ENCODE assay signal across 8 cellular contexts in the genomic region with DNA sequence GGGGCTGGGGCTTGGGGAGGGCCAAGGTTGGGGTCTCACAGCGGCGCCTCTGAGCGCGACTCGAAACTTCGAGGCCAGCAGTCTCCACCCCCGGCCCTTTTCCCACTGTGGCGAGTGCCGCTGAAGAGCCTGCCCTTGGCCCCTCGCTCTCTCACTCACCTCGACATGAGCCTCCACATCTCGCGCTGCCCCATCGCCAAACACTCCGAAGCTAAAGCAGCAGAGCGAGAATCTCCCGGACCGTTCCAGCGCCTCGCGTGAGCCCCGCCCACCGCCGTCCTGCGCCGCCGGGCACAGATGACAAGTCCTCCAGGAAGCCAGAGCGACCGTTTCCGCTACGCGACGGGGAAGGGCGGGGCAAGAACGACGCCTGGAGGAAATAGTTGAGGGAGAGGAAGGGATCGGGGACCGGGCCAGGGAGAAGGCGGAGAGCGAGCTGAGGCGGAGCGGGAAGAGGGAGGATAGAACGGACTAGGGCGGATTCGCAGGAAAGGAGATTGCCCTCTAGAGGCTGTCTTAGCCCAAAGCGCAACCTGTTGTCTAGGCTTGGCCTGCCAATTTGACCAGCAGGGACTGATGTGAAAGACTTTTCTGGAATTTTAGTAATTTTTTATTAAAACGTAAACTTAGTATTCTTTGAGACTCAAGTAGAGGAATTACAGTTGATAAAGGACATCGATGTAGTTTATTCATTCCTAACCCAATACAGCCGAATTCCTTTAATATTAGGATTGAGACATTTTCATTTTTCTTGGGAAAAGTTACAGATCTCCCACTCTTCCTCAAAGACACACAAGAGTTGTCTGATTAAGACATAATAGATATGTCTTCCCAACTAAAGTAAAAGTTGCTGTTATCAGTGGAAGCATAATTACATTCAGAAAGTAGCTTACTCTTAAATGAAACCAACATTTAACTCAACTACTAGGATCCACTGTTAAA. TPM values are rescaled to one million over a fixed set of nuclear protein-coding genes. Genes with fewer than 3 reads are reported as not detected.
DNase-seq lines count a peak whose midpoint lies in the region; ATAC-seq, FAIRE-seq and TF ChIP-seq lines count a peak whose summit lies in the region.

A gene with protein sequence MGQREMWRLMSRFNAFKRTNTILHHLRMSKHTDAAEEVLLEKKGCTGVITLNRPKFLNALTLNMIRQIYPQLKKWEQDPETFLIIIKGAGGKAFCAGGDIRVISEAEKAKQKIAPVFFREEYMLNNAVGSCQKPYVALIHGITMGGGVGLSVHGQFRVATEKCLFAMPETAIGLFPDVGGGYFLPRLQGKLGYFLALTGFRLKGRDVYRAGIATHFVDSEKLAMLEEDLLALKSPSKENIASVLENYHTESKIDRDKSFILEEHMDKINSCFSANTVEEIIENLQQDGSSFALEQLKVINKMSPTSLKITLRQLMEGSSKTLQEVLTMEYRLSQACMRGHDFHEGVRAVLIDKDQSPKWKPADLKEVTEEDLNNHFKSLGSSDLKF (minus strand): TSS at position 270 of the 942 bp plus-strand sequence. CDS start 76 bp downstream, at position 194.

- no peaks in the 10 kb centered on the region for H3K27me3 Mint-ChIP-seq in T-helper 1 cell treated with Interleukin-12 subunit alpha and Interleukin-12 subunit beta and Interleukin-4 antibody, amounts not matched to agents 30 μg/mL and 1 μg/mL, for 36 hours (ENCODE audit: low read depth)

- H3K4me3 ChIP-seq in left ventricle myocardium inferior (peak within 1 kb of the TSS; percentile 83), prostate gland (peak within 1 kb of the TSS; percentile 64 to 67)

- intact Hi-C loops in left ventricle myocardium inferior (cut with micrococcal nuclease) (no loop called here), prostate gland (cut with DNase I) (loop anchor here (1.0 to 10.0 kb wide), 3 partner anchors 139 to 535 kb away; a partner anchor contains a TSS)

- TF ChIP-seq CTCF in left ventricle myocardium inferior (IDR thresholded peaks at IDR 0.05; ENCODE audit: borderline replicate concordance) (peak; percentile 83), prostate gland (IDR thresholded peaks at IDR 0.05) (peak; percentile 47 to 86 (median 78))

- H3K4me1 ChIP-seq in left ventricle myocardium inferior, result peaks cover 25% of the 10 kb centered on the region
- H3K4me1 ChIP-seq in prostate gland (replicated peaks), result no peaks in the 10 kb centered on the region

- no peaks in the 10 kb centered on the region for H3K9me3 Mint-ChIP-seq in T-helper 1 cell treated with Interleukin-12 subunit alpha and Interleukin-12 subunit beta and Interleukin-4 antibody, amounts not matched to agents 30 μg/mL and 1 μg/mL, for 36 hours

- WGBS in prostate gland, result 1% methylated on average over 49 of the region's 49 CpGs

- H3K36me3 ChIP-seq in left ventricle myocardium inferior (no peaks in the 10 kb centered on the region), prostate gland (no peaks in the 10 kb centered on the region)

- TF ChIP-seq POLR2A in GM12891 (IDR thresholded peaks at IDR 0.05; ENCODE audit: low read depth, low read length) (peak; percentile 82), prostate gland (IDR thresholded peaks at IDR 0.05) (peak; percentile 89)

- H3K36me3 Mint-ChIP-seq in T-helper 1 cell treated with Interleukin-12 subunit alpha and Interleukin-12 subunit beta and Interleukin-4 antibody, amounts not matched to agents 30 μg/mL and 1 μg/mL, for 36 hours (ENCODE audit: low read depth), result peaks cover 7% of the 10 kb centered on the region

- peak within 1 kb of the TSS; percentile 95 for H3K4me3 Mint-ChIP-seq in T-helper 1 cell treated with Interleukin-12 subunit alpha and Interleukin-12 subunit beta and Interleukin-4 antibody, amounts not matched to agents 30 μg/mL and 1 μg/mL, for 36 hours

- no peaks in the 10 kb centered on the region for H3K27me3 ChIP-seq in left ventricle myocardium inferior (ENCODE audit: low read depth)
- no peaks in the 10 kb centered on the region for H3K27me3 ChIP-seq in prostate gland (replicated peaks; ENCODE audit: insufficient read depth)

- peak; percentile 53 for DNase-seq in GM12891 (ENCODE audit: insufficient read length, low spot score)
- DNase-seq in NCI-H1436 treated with DMSO at 0.1 percent for 48 hours (lab: John Stamatoyannopoulos, UW), result peak; percentile 83
- peak; percentile 70 to 99 (median 97) for DNase-seq in amygdala (lab: John Stamatoyannopoulos, UW)
- peak; percentile 99 for DNase-seq in left ventricle myocardium inferior
- DNase-seq in prostate gland (ENCODE audit: low spot score), result peak; percentile 99
- DNase-seq in urothelium cell line (ENCODE audit: low spot score), result peak; percentile 96

- peaks cover 36% of the 10 kb centered on the region for H3K4me1 Mint-ChIP-seq in T-helper 1 cell treated with Interleukin-12 subunit alpha and Interleukin-12 subunit beta and Interleukin-4 antibody, amounts not matched to agents 30 μg/mL and 1 μg/mL, for 36 hours (ENCODE audit: low read depth)

- H3K27ac Mint-ChIP-seq in T-helper 1 cell treated with Interleukin-12 subunit alpha and Interleukin-12 subunit beta and Interleukin-4 antibody, amounts not matched to agents 30 μg/mL and 1 μg/mL, for 36 hours, result peak within 1 kb of the TSS; percentile 95

- H3K27ac ChIP-seq in left ventricle myocardium inferior (replicated peaks) (peak within 1 kb of the TSS; percentile 91), prostate gland (peak within 1 kb of the TSS; percentile 93 to 95)

- ATAC-seq in HG02840 (IDR thresholded peaks at IDR 0.05; ENCODE audit: low FRiP score, unreplicated experiment), result peak; percentile 94

- H3K9me3 ChIP-seq in left ventricle myocardium inferior (replicated peaks) (no peaks in the 10 kb centered on the region), prostate gland (no peaks in the 10 kb centered on the region)

- peak; percentile 99 for FAIRE-seq in GM12891 (lab: Jason Lieb, UNC)
- FAIRE-seq in urothelium cell line (lab: Jason Lieb, UNC), result peak; percentile 98

TF ChIP-seq in GM12891, 5 proteins besides CTCF, POLR2A, EP300 and RAD21:
- TF ChIP-seq POU2F2 (IDR thresholded peaks at IDR 0.05; ENCODE audit: low read depth, low read length), result peak; percentile 59; the same call in 1 of the 2 replicates
- peak; percentile 22 for TF ChIP-seq PAX5 (IDR thresholded peaks at IDR 0.05; ENCODE audit: insufficient read depth, low read length, severe bottlenecking)
- no peak; the same call in 1 of the 2 replicates for TF ChIP-seq TAF1 (IDR thresholded peaks at IDR 0.05; ENCODE audit: low read depth, low read length)
- TF ChIP-seq SPI1 (IDR thresholded peaks at IDR 0.05; ENCODE audit: low read depth, low read length), result 0 out of 2 replicates have a peak, but pooled peaks have one; percentile 18
- peak; percentile 78 for TF ChIP-seq POLR2AphosphoS5 (IDR thresholded peaks at IDR 0.05; ENCODE audit: low read depth, low read length)

RNA-seq across cellular contexts. Expression of the gene that starts here (rescaled TPM):
- polyA plus RNA-seq in GM12891 (2012; ENCODE audit: low read depth, missing spikeins), result 22.8 TPM
- total RNA-seq in left ventricle myocardium inferior (24.5 TPM), prostate gland (10 to 100 TPM; 25.3 to 27.8 TPM)

Comparison
In these comparisons a context has a peak if more than half of its experiments do, and no peak if none do; other contexts are left out.
1. Peak in every context shown above with its lines: DNase-seq, ATAC-seq, H3K4me3 ChIP-seq and H3K27ac ChIP-seq.